20 cellular contexts compared by ENCODE assay signal in genomic region chr5:179900206-179900605, GRCh38.
"Had no signal": no experiment of that assay in that cellular context is flagged by ENCODE, and none has a peak within 500 bp of the region (broad histone marks: within the 10 kb centered on the region; RNA-seq: fewer than 3 reads in every experiment).

No MANE protein-coding gene starts in this region.

- ATAC-seq: activated naive CD8-positive, alpha-beta T cell treated with anti-CD3 and anti-CD28 coated beads, Interleukin-2, amount 50 U/mL, for 24 hours; activated T-cell treated with anti-CD3 and anti-CD28 coated beads, Interleukin-2, amount 50 U/mL, for 4 hours; gastroesophageal sphincter; left ventricle myocardium superior had no signal

- H3K9me3 ChIP-seq: esophagus squamous epithelium, gastroesophageal sphincter, prostate gland, right atrium auricular region, stomach, suprapubic skin, uterus had no signal

- H3K27ac Mint-ChIP-seq: activated naive CD8-positive, alpha-beta T cell treated with anti-CD3 and anti-CD28 coated beads, Interleukin-2, amount 50 U/mL, for 24 hours; T-helper 1 cell treated with Interleukin-12 subunit alpha and Interleukin-12 subunit beta and Interleukin-4 antibody, amounts not matched to agents 30 μg/mL and 1 μg/mL, for 36 hours had no signal

- H3K36me3 ChIP-seq: uterus had no signal

- DNase-seq: activated CD4-positive, alpha-beta T cell treated with anti-CD3 and anti-CD28 coated beads for 4 hours; activated CD4-positive, alpha-beta T cell treated with anti-CD3 and anti-CD28 coated beads, Interleukin-2, amount 50 U/mL, for 48 hours; activated CD4-positive, CD25-positive, alpha-beta regulatory T cell; activated CD8-positive, alpha-beta memory T cell treated with anti-CD3 and anti-CD28 coated beads, Interleukin-2, amount 50 U/mL, for 48 hours; activated naive CD4-positive, alpha-beta T cell treated with anti-CD3 and anti-CD28 coated beads, Interleukin-2, amount 10 ng/mL, durations not matched to agents 7 days and 5 days; activated naive CD8-positive, alpha-beta T cell treated with anti-CD3 and anti-CD28 coated beads, Interleukin-2, amount 50 U/mL, for 24 hours; activated T-cell treated with anti-CD3 and anti-CD28 coated beads, Interleukin-2, amount 50 U/mL, for 4 hours; aorta; brain microvascular endothelial cell; esophagus squamous epithelium; left ventricle myocardium superior; stimulated activated CD4-positive, alpha-beta T cell treated with anti-CD3 and anti-CD28 coated beads, Interleukin-12 subunit alpha, Interleukin-12 subunit beta, amount 100 ng/mL, for 4 hours; stomach; trophoblast cell; uterus had no signal

- H3K27ac ChIP-seq: brain microvascular endothelial cell, esophagus squamous epithelium, gastroesophageal sphincter, prostate gland, right atrium auricular region, stomach, suprapubic skin had no signal

- H3K4me3 ChIP-seq: esophagus squamous epithelium, gastroesophageal sphincter, prostate gland, right atrium auricular region, stomach, suprapubic skin, uterus had no signal

- H3K9me3 Mint-ChIP-seq: activated naive CD4-positive, alpha-beta T cell treated with anti-CD3 and anti-CD28 coated beads, Interleukin-2, amount 10 ng/mL, durations not matched to agents 7 days and 5 days; activated naive CD8-positive, alpha-beta T cell treated with anti-CD3 and anti-CD28 coated beads, Interleukin-2, amount 50 U/mL, for 24 hours; activated T-cell treated with anti-CD3 and anti-CD28 coated beads, Interleukin-2, amount 50 U/mL, for 4 hours; T-helper 1 cell treated with Interleukin-12 subunit alpha and Interleukin-12 subunit beta and Interleukin-4 antibody, amounts not matched to agents 30 μg/mL and 1 μg/mL, for 36 hours had no signal

- H3K4me3 Mint-ChIP-seq: activated naive CD4-positive, alpha-beta T cell treated with anti-CD3 and anti-CD28 coated beads, Interleukin-2, amount 10 ng/mL, durations not matched to agents 7 days and 5 days; activated naive CD8-positive, alpha-beta T cell treated with anti-CD3 and anti-CD28 coated beads, Interleukin-2, amount 50 U/mL, for 24 hours; activated T-cell treated with anti-CD3 and anti-CD28 coated beads, Interleukin-2, amount 50 U/mL, for 4 hours; T-helper 1 cell treated with Interleukin-12 subunit alpha and Interleukin-12 subunit beta and Interleukin-4 antibody, amounts not matched to agents 30 μg/mL and 1 μg/mL, for 36 hours had no signal

- H3K27me3 Mint-ChIP-seq: activated naive CD4-positive, alpha-beta T cell treated with anti-CD3 and anti-CD28 coated beads, Interleukin-2, amount 10 ng/mL, durations not matched to agents 7 days and 5 days; activated naive CD8-positive, alpha-beta T cell treated with anti-CD3 and anti-CD28 coated beads, Interleukin-2, amount 50 U/mL, for 24 hours had no signal

- H3K27me3 ChIP-seq: brain microvascular endothelial cell, esophagus squamous epithelium, gastroesophageal sphincter, right atrium auricular region, stomach, suprapubic skin, uterus had no signal

- H3K4me1 ChIP-seq: esophagus squamous epithelium, gastroesophageal sphincter, prostate gland, right atrium auricular region, stomach, uterus had no signal
